Comparison of ENCODE assay signal across 1 cellular context in genomic region chr10:45442670-45443069, GRCh38.
TF ChIP-seq lines count a peak whose summit lies in the region.

No MANE protein-coding gene starts in this region.

TF ChIP-seq in HCT116, 20 proteins besides CTCF, POLR2A, EP300 and RAD21 (continued from another document):
- TF ChIP-seq REST (IDR thresholded peaks at IDR 0.05; ENCODE audit: low read depth) (no peak), CBX3 (IDR thresholded peaks at IDR 0.05; ENCODE audit: low read depth) (no peak), SIN3A (IDR thresholded peaks at IDR 0.05; ENCODE audit: low read depth) (no peak), CEBPB (IDR thresholded peaks at IDR 0.05; ENCODE audit: low read depth) (no peak), ZBTB33 (IDR thresholded peaks at IDR 0.05; ENCODE audit: extremely low read depth, insufficient replicate concordance, low read length) (no peak), ZFX (IDR thresholded peaks at IDR 0.05) (no peak), EGR1 (IDR thresholded peaks at IDR 0.05; ENCODE audit: low read depth) (no peak)
